ENCODE assay signal across 17 cellular contexts in the genomic region with DNA sequence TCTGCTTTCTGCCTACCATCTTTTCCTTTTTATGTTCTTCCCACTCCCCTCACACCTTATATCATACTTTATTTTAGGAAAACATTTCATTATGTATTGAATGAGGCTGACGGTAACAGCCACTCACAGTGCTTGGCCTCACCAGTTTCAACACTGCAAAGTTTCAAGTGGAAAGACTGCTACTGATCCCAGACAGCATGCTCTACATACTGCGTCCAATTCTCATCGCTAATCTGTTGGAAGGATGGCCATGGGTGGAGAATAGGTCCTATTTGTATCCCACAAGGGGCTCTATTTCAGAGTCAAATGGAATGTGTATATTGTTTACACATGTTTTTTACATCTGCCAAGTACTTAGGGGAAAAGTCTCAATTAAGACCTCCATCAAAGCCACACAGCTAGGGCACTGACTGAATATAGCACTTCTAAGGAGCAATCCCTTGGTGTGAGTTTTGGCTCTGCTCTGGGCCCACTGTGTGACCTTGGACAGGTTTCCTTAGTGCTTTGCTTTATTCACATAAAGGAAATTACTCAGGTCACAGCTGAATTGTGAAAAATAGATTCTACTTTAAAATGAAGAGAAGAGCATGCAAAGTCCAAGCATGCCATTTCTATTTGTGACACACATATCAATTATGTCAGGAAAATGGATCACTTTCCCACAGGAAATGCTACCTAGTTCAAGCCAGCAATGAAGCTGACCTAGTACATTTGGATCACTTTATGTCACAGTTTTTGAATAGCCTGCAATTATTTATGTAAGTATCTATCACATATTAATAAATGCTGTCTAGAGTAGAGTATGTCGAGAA.
DNase-seq lines count a peak whose midpoint lies in the region; ATAC-seq, FAIRE-seq and TF ChIP-seq lines count a peak whose summit lies in the region.
"Had no signal": no experiment of that assay in that cellular context is flagged by ENCODE, and none has a peak within 500 bp of the region (broad histone marks: within the 10 kb centered on the region; RNA-seq: fewer than 3 reads in every experiment).

No MANE protein-coding gene starts in this region.

- dilution Hi-C loops in endothelial cell of umbilical vein (cut with MboI; ENCODE audit: extremely low pct_ligation_motif_present, low sequenced_read_pairs), result no loop called here

- peaks cover 23% of the 10 kb centered on the region for H3K4me1 ChIP-seq in CD4-positive, CD25-positive, alpha-beta regulatory T cell (ENCODE audit: control insufficient read depth, insufficient read depth, low read length, poor library complexity, severe bottlenecking)
- H3K4me1 ChIP-seq in MM.1S (ENCODE audit: low read length), result peaks cover 40% of the 10 kb centered on the region
- H3K4me1 ChIP-seq in endothelial cell of umbilical vein (ENCODE audit: control insufficient read depth, extremely low read depth, insufficient read depth, low read length), result peaks cover 47% of the 10 kb centered on the region
- peaks cover 11% of the 10 kb centered on the region; the same call in 1 of the 2 replicates for H3K4me1 ChIP-seq in PC-3 (ENCODE audit: insufficient read depth, low read length)
- H3K4me1 ChIP-seq in mucosa of descending colon (ENCODE audit: low read depth), result peaks cover 10% of the 10 kb centered on the region

- H3K4me3 Mint-ChIP-seq in CD4-positive, CD25-positive, alpha-beta regulatory T cell, result peak overlapping the region in 3 of 4 donors; percentile 19 to 74 (median 65)
- H3K4me3 Mint-ChIP-seq in mesothelial cell of epicardium, result no peak overlapping the region
- H3K4me3 Mint-ChIP-seq: natural killer cell treated with Interleukin-12 subunit alpha and Interleukin-12 subunit beta and Interleukin-15 and Interleukin-18, amount 100 ng/mL, for 72 hours had no signal

- intact Hi-C loops in endothelial cell of umbilical vein (cut with micrococcal nuclease), result no loop called here
- intact Hi-C loops in PC-3 (cut with micrococcal nuclease), result no loop called here
- intact Hi-C loops in mucosa of descending colon (cut with DNase I, micrococcal nuclease), result no loop called here

- CTCF ChIA-PET in endothelial cell of umbilical vein (lab: Charles Lee), result interaction anchor here (1.1 to 2.7 kb wide), 2 partner anchors 14 to 205 kb away, joined by 3 to 12 read pairs; no protein-coding TSS in a partner anchor
- CTCF ChIA-PET in PC-3 (lab: Charles Lee), result no interaction called here

- ATAC-seq in CD4-positive, CD25-positive, alpha-beta regulatory T cell (ENCODE audit: low read depth in 2 of 2), result no peak
- ATAC-seq in PC-3, result no peak
- ATAC-seq in mucosa of descending colon, result no peak
- no peak for ATAC-seq in esophagus mucosa
- ATAC-seq: natural killer cell treated with Interleukin-12 subunit alpha and Interleukin-12 subunit beta and Interleukin-15 and Interleukin-18, amount 100 ng/mL, for 72 hours; Panc1 had no signal

- peak overlapping the region; percentile 12; the same call in 1 of the 2 replicates for H3K4me2 ChIP-seq in MM.1S (ENCODE audit: low read depth, low read length)
- H3K4me2 ChIP-seq in endothelial cell of umbilical vein (ENCODE audit: insufficient read depth, low read length), result peak overlapping the region; percentile 71
- no peak overlapping the region for H3K4me2 ChIP-seq in PC-3 (ENCODE audit: low read length)

- no peaks in the 10 kb centered on the region for H3K27me3 ChIP-seq in CD4-positive, CD25-positive, alpha-beta regulatory T cell (ENCODE audit: control insufficient read depth, insufficient read depth, low read length)
- H3K27me3 ChIP-seq in MM.1S (replicated peaks; ENCODE audit: insufficient read depth, low read length), result no peaks in the 10 kb centered on the region
- H3K27me3 ChIP-seq in endothelial cell of umbilical vein (ENCODE audit: control insufficient read depth in 2 of 2, insufficient read depth in 2 of 2, low read length in 2 of 2), result no peaks in the 10 kb centered on the region
- H3K27me3 ChIP-seq in PC-3 (ENCODE audit: low read length), result no peaks in the 10 kb centered on the region

- H3K36me3 ChIP-seq in CD4-positive, CD25-positive, alpha-beta regulatory T cell (ENCODE audit: control insufficient read depth, insufficient read depth, low read length), result no peaks in the 10 kb centered on the region
- no peaks in the 10 kb centered on the region for H3K36me3 ChIP-seq in MM.1S (replicated peaks; ENCODE audit: insufficient read depth, low read length)
- peaks cover 0 to 14% of the 10 kb centered on the region in 2 experiments for H3K36me3 ChIP-seq in endothelial cell of umbilical vein (ENCODE audit: control insufficient read depth in 2 of 2, extremely low read depth in 1 of 2, insufficient read depth in 2 of 2, low read length in 2 of 2)
- H3K36me3 ChIP-seq in PC-3 (ENCODE audit: low read depth, low read length), result no peaks in the 10 kb centered on the region
- H3K36me3 ChIP-seq in mucosa of descending colon (ENCODE audit: low read depth), result no peaks in the 10 kb centered on the region

- no peaks in the 10 kb centered on the region for H3F3A ChIP-seq in MM.1S (ENCODE audit: insufficient read depth, low read length)
- H3F3A ChIP-seq in PC-3 (ENCODE audit: low read length, unreplicated experiment), result no peaks in the 10 kb centered on the region

- H3K9ac ChIP-seq in MM.1S (ENCODE audit: low read length) (no peak overlapping the region), endothelial cell of umbilical vein (replicated peaks; ENCODE audit: extremely low read depth, insufficient read depth, low read length) (peak overlapping the region; percentile 18), PC-3 (ENCODE audit: low read length) (no peak overlapping the region)

- peak; percentile 75 for FAIRE-seq in endothelial cell of umbilical vein (lab: Jason Lieb, UNC)

- peaks cover 31 to 85% (median 55%) of the 10 kb centered on the region in 4 donors for H3K4me1 Mint-ChIP-seq in CD4-positive, CD25-positive, alpha-beta regulatory T cell
- peaks cover 39% of the 10 kb centered on the region for H3K4me1 Mint-ChIP-seq in mesothelial cell of epicardium

- H3K27me3 Mint-ChIP-seq in CD4-positive, CD25-positive, alpha-beta regulatory T cell, result peaks cover 4% of the 10 kb centered on the region
- H3K27me3 Mint-ChIP-seq in mesothelial cell of epicardium (ENCODE audit: low read depth), result no peaks in the 10 kb centered on the region

- no peaks in the 10 kb centered on the region for H3K9me2 ChIP-seq in MM.1S (replicated peaks; ENCODE audit: insufficient read depth, low read length)
- H3K9me2 ChIP-seq in PC-3 (replicated peaks; ENCODE audit: low read length), result no peaks in the 10 kb centered on the region

- no peaks in the 10 kb centered on the region for H3K9me1 ChIP-seq in endothelial cell of umbilical vein (replicated peaks; ENCODE audit: control insufficient read depth, extremely low read depth, insufficient read depth, low read length)

- peaks cover 0 to 3% (median 0%) of the 10 kb centered on the region in 7 donors for H3K9me3 Mint-ChIP-seq in CD4-positive, CD25-positive, alpha-beta regulatory T cell
- H3K9me3 Mint-ChIP-seq in mesothelial cell of epicardium, result peaks cover 6% of the 10 kb centered on the region
- H3K9me3 Mint-ChIP-seq: natural killer cell treated with Interleukin-12 subunit alpha and Interleukin-12 subunit beta and Interleukin-15 and Interleukin-18, amount 100 ng/mL, for 72 hours had no signal

- no peak overlapping the region for H2AFZ ChIP-seq in MM.1S (ENCODE audit: low read length)
- no peak overlapping the region for H2AFZ ChIP-seq in endothelial cell of umbilical vein (ENCODE audit: low read depth, low read length)
- H2AFZ ChIP-seq in PC-3 (ENCODE audit: low read length), result no peak overlapping the region

- DNase-seq in CD4-positive, CD25-positive, alpha-beta regulatory T cell, result no peak
- DNase-seq in MM.1S, result no peak
- DNase-seq in endothelial cell of umbilical vein (ENCODE audit: low read depth, low spot score), result peak; percentile 74
- DNase-seq in mesothelial cell of epicardium (ENCODE audit: low spot score in 2 of 2, unreplicated experiment in 2 of 2), result no peak
- no peak for DNase-seq in PC-3
- DNase-seq in mucosa of descending colon, result no peak
- no peak for DNase-seq in HK-2 (ENCODE audit: unreplicated experiment)
- DNase-seq: activated CD4-positive, alpha-beta T cell treated with anti-CD3 and anti-CD28 coated beads for 1 hour; activated T-cell treated with anti-CD3 and anti-CD28 coated beads for 4 hours; hippocampal formation; NCI-H1930; NCI-H524 treated with DMSO at 0.1 percent for 48 hours; retina; T-helper 2 cell had no signal

- peak overlapping the region in 2 of 3 donors; percentile 22 to 44 for H3K27ac Mint-ChIP-seq in CD4-positive, CD25-positive, alpha-beta regulatory T cell
- peak overlapping the region; percentile 79 for H3K27ac Mint-ChIP-seq in mesothelial cell of epicardium
- H3K27ac Mint-ChIP-seq: natural killer cell treated with Interleukin-12 subunit alpha and Interleukin-12 subunit beta and Interleukin-15 and Interleukin-18, amount 100 ng/mL, for 72 hours had no signal

- POLR2A ChIA-PET in endothelial cell of umbilical vein (lab: Charles Lee), result no interaction called here
- POLR2A ChIA-PET in PC-3 (lab: Charles Lee; ENCODE audit: unreplicated experiment), result no interaction called here

- H3K79me2 ChIP-seq in MM.1S (ENCODE audit: low read length) (no peaks in the 10 kb centered on the region), endothelial cell of umbilical vein (ENCODE audit: control insufficient read depth, insufficient read depth, low read length) (no peaks in the 10 kb centered on the region), PC-3 (ENCODE audit: low read length) (no peaks in the 10 kb centered on the region)

- H3K36me3 Mint-ChIP-seq in CD4-positive, CD25-positive, alpha-beta regulatory T cell, result no peaks in the 10 kb centered on the region
- H3K36me3 Mint-ChIP-seq in mesothelial cell of epicardium, result peaks cover 9% of the 10 kb centered on the region
- H3K36me3 Mint-ChIP-seq: natural killer cell treated with Interleukin-12 subunit alpha and Interleukin-12 subunit beta and Interleukin-15 and Interleukin-18, amount 100 ng/mL, for 72 hours had no signal

- TF ChIP-seq CTCF in MM.1S (IDR thresholded peaks at IDR 0.05; ENCODE audit: low read length) (no peak), endothelial cell of umbilical vein (IDR thresholded peaks at IDR 0.05; ENCODE audit: extremely low read depth in 1 of 2, insufficient read depth in 1 of 2, low read depth in 1 of 2, low read length in 2 of 2) (no peak), mesothelial cell of epicardium (IDR thresholded peaks at IDR 0.05; ENCODE audit: unreplicated experiment) (no peak), PC-3 (conservative IDR thresholded peaks at IDR 0.05; ENCODE audit: low read depth, low read length) (no peak), mucosa of descending colon (IDR thresholded peaks at IDR 0.05) (no peak)

- H4K20me1 ChIP-seq in MM.1S (ENCODE audit: insufficient read depth, low read length) (no peaks in the 10 kb centered on the region), endothelial cell of umbilical vein (replicated peaks; ENCODE audit: control insufficient read depth, extremely low read depth, insufficient read depth, low read length) (no peaks in the 10 kb centered on the region), PC-3 (ENCODE audit: low read length) (no peaks in the 10 kb centered on the region)

- H3K27ac ChIP-seq in CD4-positive, CD25-positive, alpha-beta regulatory T cell (ENCODE audit: insufficient read depth, low read length, poor library complexity, severe bottlenecking), result no peak overlapping the region
- H3K27ac ChIP-seq in MM.1S (ENCODE audit: low read length) (no peak overlapping the region), endothelial cell of umbilical vein (ENCODE audit: insufficient read depth, low read depth, low read length) (peak overlapping the region; percentile 45), PC-3 (ENCODE audit: low read length) (no peak overlapping the region)

- TF ChIP-seq POLR2A in endothelial cell of umbilical vein (IDR thresholded peaks at IDR 0.05; ENCODE audit: low read depth, low read length), result no peak

- BruUV-seq in endothelial cell of umbilical vein (replicated peaks; lab: Mats Ljungman, UMichigan), result TSS peak; percentile 39
- no TSS peak for BruUV-seq in PC-3 (replicated peaks; lab: Mats Ljungman, UMichigan)

- no peaks in the 10 kb centered on the region for H3K9me3 ChIP-seq in CD4-positive, CD25-positive, alpha-beta regulatory T cell (ENCODE audit: control insufficient read depth in 2 of 2, low read length in 2 of 2)
- H3K9me3 ChIP-seq in MM.1S (replicated peaks; ENCODE audit: insufficient read depth, low read length) (no peaks in the 10 kb centered on the region), endothelial cell of umbilical vein (replicated peaks; ENCODE audit: control insufficient read depth, insufficient read depth, low read length) (no peaks in the 10 kb centered on the region), PC-3 (ENCODE audit: low read length) (no peaks in the 10 kb centered on the region), mucosa of descending colon (no peaks in the 10 kb centered on the region)

- peak overlapping the region; percentile 69 for H3K4me3 ChIP-seq in CD4-positive, CD25-positive, alpha-beta regulatory T cell (ENCODE audit: low read depth, low read length)
- no peak overlapping the region for H3K4me3 ChIP-seq in MM.1S (ENCODE audit: low read length)
- H3K4me3 ChIP-seq in endothelial cell of umbilical vein (replicated peaks in 1 of 3; ENCODE audit: insufficient read depth in 1 of 3, low read depth in 1 of 3, low read length in 3 of 3), result no peak overlapping the region
- H3K4me3 ChIP-seq in PC-3 (ENCODE audit: low read length), result no peak overlapping the region
- H3K4me3 ChIP-seq in mucosa of descending colon, result no peak overlapping the region
